ENCODE assay signal across 25 cellular contexts in genomic region chr17:42509409-42509808, GRCh38.
"Had no signal": no experiment of that assay in that cellular context is flagged by ENCODE, and none has a peak within 500 bp of the region (broad histone marks: within the 10 kb centered on the region; RNA-seq: fewer than 3 reads in every experiment).

No MANE protein-coding gene starts in this region.

- ATAC-seq: activated CD8-positive, alpha-beta T cell treated with anti-CD3 and anti-CD28 coated beads, Interleukin-2, amount 10 ng/mL, durations not matched to agents 7 days and 5 days; activated naive CD8-positive, alpha-beta T cell treated with anti-CD3 and anti-CD28 coated beads, Interleukin-2, amount 50 U/mL, for 24 hours; left lung; right lobe of liver; stimulated activated memory B cell treated with anti-CD40 and anti-IgM and Interleukin-4, amounts not matched to agents 10 μg/mL and 1 μg/mL and 100 μg/mL, for 72 hours; T-cell had no signal

- H3K9me3 ChIP-seq: left lung, pancreas, right lobe of liver, tibial nerve, uterus had no signal

- H3K36me3 ChIP-seq: uterus had no signal

- H3K4me1 ChIP-seq: left lung, pancreas, uterus had no signal

- DNase-seq: activated CD4-positive, alpha-beta T cell treated with anti-CD3 and anti-CD28 coated beads for 1 hour; activated CD4-positive, alpha-beta T cell treated with anti-CD3 and anti-CD28 coated beads, Interleukin-2, amount 50 U/mL, for 1 hour; activated CD8-positive, alpha-beta T cell treated with anti-CD3 and anti-CD28 coated beads, Interleukin-2, amount 10 ng/mL, durations not matched to agents 7 days and 5 days; activated gamma-delta T cell; activated naive CD4-positive, alpha-beta T cell treated with anti-CD3 and anti-CD28 coated beads, Interleukin-2, amount 50 U/mL, for 16 hours; activated naive CD8-positive, alpha-beta T cell treated with anti-CD3 and anti-CD28 coated beads, Interleukin-2, amount 50 U/mL, for 24 hours; anterior cingulate cortex; brain microvascular endothelial cell; central memory CD4-positive, alpha-beta T cell; cortex of kidney; foreskin fibroblast; kidney; left lung; pancreas; right lobe of liver; small intestine; stimulated activated CD4-positive, alpha-beta T cell treated with anti-CD3 and anti-CD28 coated beads, Interleukin-2, amount 100 ng/mL, for 24 hours; T-cell; uterus had no signal

- H3K4me3 Mint-ChIP-seq: activated CD8-positive, alpha-beta T cell treated with anti-CD3 and anti-CD28 coated beads, Interleukin-2, amount 10 ng/mL, durations not matched to agents 7 days and 5 days; activated naive CD8-positive, alpha-beta T cell treated with anti-CD3 and anti-CD28 coated beads, Interleukin-2, amount 50 U/mL, for 24 hours; activated T-helper 1 cell treated with anti-CD3 and anti-CD28 coated beads, Interleukin-12 subunit alpha, Interleukin-12 subunit beta, Interleukin-2, Interleukin-4 antibody, amounts not matched to agents 30 ng/mL and 10 ng/mL and 1 ng/mL, durations not matched to agents 14 hours and 24 hours and 36 hours; nephron; stimulated activated memory B cell treated with anti-CD40 and anti-IgM and Interleukin-4, amounts not matched to agents 10 μg/mL and 1 μg/mL and 100 μg/mL, for 72 hours; T-cell had no signal

- H3K27me3 Mint-ChIP-seq: stimulated activated memory B cell treated with anti-CD40 and anti-IgM and Interleukin-4, amounts not matched to agents 10 μg/mL and 1 μg/mL and 100 μg/mL, for 72 hours; T-cell had no signal

- H3K4me1 Mint-ChIP-seq: activated naive CD8-positive, alpha-beta T cell treated with anti-CD3 and anti-CD28 coated beads, Interleukin-2, amount 50 U/mL, for 24 hours had no signal

- FAIRE-seq: kidney, pancreas, small intestine, TTC549 had no signal

- H3K27ac ChIP-seq: brain microvascular endothelial cell, left lung, pancreas, right lobe of liver, uterus had no signal

- H3K27me3 ChIP-seq: brain microvascular endothelial cell, left lung, pancreas, right lobe of liver, tibial nerve, uterus had no signal

- H3K27ac Mint-ChIP-seq: activated naive CD8-positive, alpha-beta T cell treated with anti-CD3 and anti-CD28 coated beads, Interleukin-2, amount 50 U/mL, for 24 hours; activated T-helper 1 cell treated with anti-CD3 and anti-CD28 coated beads, Interleukin-12 subunit alpha, Interleukin-12 subunit beta, Interleukin-2, Interleukin-4 antibody, amounts not matched to agents 30 ng/mL and 10 ng/mL and 1 ng/mL, durations not matched to agents 14 hours and 24 hours and 36 hours; nephron; stimulated activated memory B cell treated with anti-CD40 and anti-IgM and Interleukin-4, amounts not matched to agents 10 μg/mL and 1 μg/mL and 100 μg/mL, for 72 hours; T-cell had no signal

- H3K4me3 ChIP-seq: left lung, lung, pancreas, right lobe of liver, tibial nerve, uterus had no signal
